Comparison of ENCODE assay signal across 16 cellular contexts in genomic region chr21:29261555-29262540, GRCh38.
"Had no signal": no experiment of that assay in that cellular context is flagged by ENCODE, and none has a peak within 500 bp of the region (broad histone marks: within the 10 kb centered on the region; RNA-seq: fewer than 3 reads in every experiment).

No MANE protein-coding gene starts in this region.

- H3K4me1 ChIP-seq: colonic mucosa, uterus had no signal

- H3K27ac ChIP-seq: colonic mucosa, ovary, sigmoid colon, uterus had no signal

- H3K9me3 ChIP-seq: colonic mucosa, esophagus squamous epithelium, ovary, sigmoid colon, uterus had no signal

- ATAC-seq: activated naive CD8-positive, alpha-beta T cell treated with anti-CD3 and anti-CD28 coated beads, Interleukin-2, amount 50 U/mL, for 24 hours; activated T-helper 17 cell treated with anti-CD3 and anti-CD28 coated beads, Interleukin-2, amount 50 U/mL, for 72 hours; stimulated activated effector memory CD8-positive, alpha-beta T cell treated with anti-CD3 and anti-CD28 coated beads, Interleukin-12 subunit alpha, Interleukin-12 subunit beta, amount 100 ng/mL, for 72 hours; T-cell had no signal

- H3K27me3 ChIP-seq: colonic mucosa, esophagus squamous epithelium, ovary, sigmoid colon, uterus had no signal

- DNase-seq: activated CD4-positive, CD25-positive, alpha-beta regulatory T cell treated with anti-CD3 and anti-CD28 coated beads, Interleukin-2, amount 50 U/mL, for 72 hours; activated naive CD4-positive, alpha-beta T cell treated with Interleukin-2 at 50 U/mL for 16 hours; activated naive CD8-positive, alpha-beta T cell treated with anti-CD3 and anti-CD28 coated beads, Interleukin-2, amount 50 U/mL, for 24 hours; activated T-cell treated with anti-CD3 and anti-CD28 coated beads for 4 hours; colonic mucosa; esophagus squamous epithelium; glutamatergic neuron; hypothalamus; midbrain; ovary; sigmoid colon; T-cell; T-helper 9 cell; uterus had no signal

- H3K36me3 ChIP-seq: colonic mucosa, esophagus squamous epithelium, ovary, sigmoid colon, uterus had no signal

- H3K4me3 ChIP-seq: colonic mucosa, esophagus squamous epithelium, ovary, sigmoid colon, uterus had no signal
